22 cellular contexts compared by ENCODE assay signal in the genomic region with DNA sequence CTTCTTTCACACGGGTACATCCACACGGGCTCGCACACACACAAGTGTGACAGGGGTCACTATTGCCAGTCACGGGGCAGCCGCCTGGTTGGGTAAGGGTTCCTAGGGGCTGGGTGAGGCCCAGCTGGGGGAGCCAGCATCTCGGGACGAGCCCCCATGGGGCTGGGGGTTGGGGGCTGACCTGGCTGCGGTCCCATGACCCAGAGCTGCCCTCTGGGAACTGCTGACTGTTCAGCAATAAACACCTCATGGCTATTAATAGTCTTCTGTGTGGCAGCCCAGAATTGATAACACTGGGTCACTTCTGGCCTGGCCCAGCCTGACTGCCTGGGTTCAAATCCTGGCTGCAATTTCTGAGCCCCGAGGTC. TPM values are rescaled to one million over a fixed set of nuclear protein-coding genes. Genes with fewer than 3 reads are reported as not detected.
"Had no signal": no experiment of that assay in that cellular context is flagged by ENCODE, and none has a peak within 500 bp of the region (broad histone marks: within the 10 kb centered on the region; RNA-seq: fewer than 3 reads in every experiment).

No MANE protein-coding gene starts in this region.

- ATAC-seq: activated T-cell treated with anti-CD3 and anti-CD28 coated beads, Interleukin-2, amount 50 U/mL, for 4 hours; gastroesophageal sphincter; left lobe of liver; naive thymus-derived CD8-positive, alpha-beta T cell; right lobe of liver; stimulated activated memory B cell treated with anti-CD40 and anti-IgM and Interleukin-4, amounts not matched to agents 10 μg/mL and 1 μg/mL and 100 μg/mL, for 72 hours; T-cell; WTC11 had no signal

- DNase-seq: activated CD8-positive, alpha-beta memory T cell treated with anti-CD3 and anti-CD28 coated beads, Interleukin-2, amount 50 U/mL, for 4 hours; activated naive CD4-positive, alpha-beta T cell; activated naive CD8-positive, alpha-beta T cell treated with anti-CD3 and anti-CD28 coated beads, Interleukin-2, amount 10 ng/mL, durations not matched to agents 7 days and 5 days; activated T-cell treated with anti-CD3 and anti-CD28 coated beads, Interleukin-2, amount 50 U/mL, for 4 hours; amniotic stem cell; cerebellar nuclear complex; endodermal cell; esophagus squamous epithelium; naive thymus-derived CD8-positive, alpha-beta T cell; ovary; small intestine; stimulated activated CD4-positive, alpha-beta T cell treated with anti-CD3 and anti-CD28 coated beads, Interleukin-15, amount 100 ng/mL, for 24 hours; T-cell; testis had no signal

- H3K9me3 ChIP-seq: breast epithelium, esophagus squamous epithelium, gastroesophageal sphincter, ovary, right lobe of liver, testis had no signal

- H3K27me3 ChIP-seq: breast epithelium, esophagus squamous epithelium, gastroesophageal sphincter, neural progenitor cell, ovary, right lobe of liver, testis had no signal

- H3K36me3 ChIP-seq: breast epithelium, esophagus squamous epithelium, gastroesophageal sphincter, neural progenitor cell, ovary, right lobe of liver had no signal

- H3K27ac ChIP-seq: breast epithelium, coronary artery, esophagus squamous epithelium, gastroesophageal sphincter, neural progenitor cell, ovary, right lobe of liver, testis had no signal

- H3K4me3 ChIP-seq: breast epithelium, coronary artery, esophagus squamous epithelium, gastroesophageal sphincter, neural progenitor cell, ovary, right lobe of liver, testis had no signal

- H3K4me1 ChIP-seq: breast epithelium, gastroesophageal sphincter, neural progenitor cell, testis had no signal

RNA-seq across cellular contexts. Expression of a gene that starts 23.8 kb away (rescaled TPM):
- polyA plus RNA-seq: naive thymus-derived CD8-positive, alpha-beta T cell had no signal
